ENCODE assay signal across 8 cellular contexts in the genomic region with DNA sequence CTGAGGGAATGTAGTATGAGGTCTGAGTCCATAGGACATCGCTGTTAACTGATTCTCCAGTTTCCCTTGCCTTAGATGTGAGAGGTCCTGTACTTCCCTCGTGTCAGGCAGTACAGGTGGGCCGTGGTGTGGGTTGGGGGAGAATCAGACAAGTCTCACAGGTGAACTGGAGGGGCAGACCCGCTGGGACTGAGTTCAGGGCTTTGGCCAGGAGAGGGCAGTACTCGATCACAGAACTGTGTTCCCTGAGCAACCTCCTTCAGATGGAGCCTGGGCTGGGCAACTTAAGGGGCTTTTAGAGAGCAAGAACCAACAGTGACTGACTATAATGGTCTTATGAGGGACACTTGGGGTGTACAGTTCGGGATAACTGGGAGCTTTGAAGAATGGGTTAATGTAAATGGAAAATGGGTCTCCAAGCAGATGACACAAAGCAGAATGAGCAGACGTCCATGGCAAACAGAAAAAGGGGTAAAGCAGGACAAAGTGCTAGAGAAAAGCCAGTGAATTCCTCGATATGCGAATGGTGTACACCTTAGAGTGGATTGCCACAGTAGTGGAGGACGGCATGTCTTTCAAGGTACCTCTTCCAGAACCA.
DNase-seq lines count a peak whose midpoint lies in the region; ATAC-seq, FAIRE-seq and TF ChIP-seq lines count a peak whose summit lies in the region.

No MANE protein-coding gene starts in this region.

- peak; percentile 89 for FAIRE-seq in GM18507 (lab: Jason Lieb, UNC)

- H3K4me3 Mint-ChIP-seq in activated CD4-positive, alpha-beta memory T cell treated with anti-CD3 and anti-CD28 coated beads for 36 hours = no peak overlapping the region
- H3K4me3 Mint-ChIP-seq in effector memory CD8-positive, alpha-beta T cell = no peak overlapping the region
- no peak overlapping the region for H3K4me3 Mint-ChIP-seq in mesothelial cell of epicardium

- H3K27ac Mint-ChIP-seq in activated CD4-positive, alpha-beta memory T cell treated with anti-CD3 and anti-CD28 coated beads for 36 hours = no peak overlapping the region
- no peak overlapping the region for H3K27ac Mint-ChIP-seq in effector memory CD8-positive, alpha-beta T cell
- no peak overlapping the region for H3K27ac Mint-ChIP-seq in mesothelial cell of epicardium

- POLR2A ChIA-PET in activated CD4-positive, alpha-beta memory T cell treated with anti-CD3 and anti-CD28 coated beads for 36 hours (lab: Charles Lee) = no interaction called here

- H3K4me1 Mint-ChIP-seq in activated CD4-positive, alpha-beta memory T cell treated with anti-CD3 and anti-CD28 coated beads for 36 hours (ENCODE audit: low read depth) = no peaks in the 10 kb centered on the region
- H3K4me1 Mint-ChIP-seq in effector memory CD8-positive, alpha-beta T cell (ENCODE audit: low read depth in 2 of 2) = no peaks in the 10 kb centered on the region
- no peaks in the 10 kb centered on the region for H3K4me1 Mint-ChIP-seq in mesothelial cell of epicardium

- H3K27me3 Mint-ChIP-seq in activated CD4-positive, alpha-beta memory T cell treated with anti-CD3 and anti-CD28 coated beads for 36 hours = peaks cover 15% of the 10 kb centered on the region
- H3K27me3 Mint-ChIP-seq in effector memory CD8-positive, alpha-beta T cell = peaks cover 11 to 53% of the 10 kb centered on the region in 2 donors
- peaks cover 97% of the 10 kb centered on the region for H3K27me3 Mint-ChIP-seq in mesothelial cell of epicardium (ENCODE audit: low read depth)

- DNase-seq in 8988T = peak; percentile 27
- DNase-seq in GM18507 (ENCODE audit: extremely low spot score, insufficient read length, low read depth) = peak; percentile 17
- DNase-seq in NCI-H526 treated with DMSO at 0.1 percent for 48 hours (lab: John Stamatoyannopoulos, UW) = peak; percentile 16
- peak; percentile 77 for DNase-seq in activated CD4-positive, alpha-beta memory T cell treated with anti-CD3 and anti-CD28 coated beads for 36 hours
- peak; percentile 24 to 47 (median 32) for DNase-seq in effector memory CD8-positive, alpha-beta T cell
- peak; percentile 55 to 74 for DNase-seq in mesothelial cell of epicardium (ENCODE audit: low spot score in 2 of 2, unreplicated experiment in 2 of 2)
- DNase-seq in stimulated activated CD8-positive, alpha-beta memory T cell treated with anti-CD3 and anti-CD28 coated beads, Interleukin-7, amount 100 ng/mL, for 24 hours (ENCODE audit: low read depth) = peak; percentile 39

- ATAC-seq in HG03095 (IDR thresholded peaks at IDR 0.05; ENCODE audit: unreplicated experiment) = peak; percentile 79
- ATAC-seq in effector memory CD8-positive, alpha-beta T cell (replicated peaks) = peak; percentile 55

- no peaks in the 10 kb centered on the region for H3K36me3 Mint-ChIP-seq in activated CD4-positive, alpha-beta memory T cell treated with anti-CD3 and anti-CD28 coated beads for 36 hours
- H3K36me3 Mint-ChIP-seq in effector memory CD8-positive, alpha-beta T cell (ENCODE audit: insufficient read depth) = no peaks in the 10 kb centered on the region
- no peaks in the 10 kb centered on the region for H3K36me3 Mint-ChIP-seq in mesothelial cell of epicardium

- TF ChIP-seq CTCF in mesothelial cell of epicardium (IDR thresholded peaks at IDR 0.05; ENCODE audit: unreplicated experiment) = peak; percentile 70

- H3K9me3 Mint-ChIP-seq in activated CD4-positive, alpha-beta memory T cell treated with anti-CD3 and anti-CD28 coated beads for 36 hours = no peaks in the 10 kb centered on the region
- no peaks in the 10 kb centered on the region for H3K9me3 Mint-ChIP-seq in effector memory CD8-positive, alpha-beta T cell
- no peaks in the 10 kb centered on the region for H3K9me3 Mint-ChIP-seq in mesothelial cell of epicardium

- intact Hi-C loops in activated CD4-positive, alpha-beta memory T cell treated with anti-CD3 and anti-CD28 coated beads for 36 hours (cut with micrococcal nuclease) = loop anchor here (1.0 to 10.0 kb wide), 4 partner anchors 69 to 374 kb away; no protein-coding TSS in a partner anchor

- CTCF ChIA-PET in activated CD4-positive, alpha-beta memory T cell treated with anti-CD3 and anti-CD28 coated beads for 36 hours (lab: Charles Lee) = interaction anchor here (0.5 to 4.0 kb wide), 16 partner anchors 10 to 1444 kb away, joined by 3 to 36 read pairs (median 4); no protein-coding TSS in a partner anchor

Comparison
In these comparisons a context has a peak if more than half of its experiments do, and no peak if none do; other contexts are left out.
1. Peak in every context shown above with its lines: DNase-seq and ATAC-seq.
2. DNase-seq: peak in every context shown above with its lines; median percentile 77 in activated CD4-positive, alpha-beta memory T cell treated with anti-CD3 and anti-CD28 coated beads for 36 hours; 64 in mesothelial cell of epicardium; 39 in stimulated activated CD8-positive, alpha-beta memory T cell treated with anti-CD3 and anti-CD28 coated beads, Interleukin-7, amount 100 ng/mL, for 24 hours; 32 in effector memory CD8-positive, alpha-beta T cell; 27 in 8988T; 17 in GM18507; 16 in NCI-H526 treated with DMSO at 0.1 percent for 48 hours.